ENCODE assay signal across 17 cellular contexts in genomic region chr2:7758065-7758759, GRCh38.
DNase-seq lines count a peak whose midpoint lies in the region; ATAC-seq, FAIRE-seq and TF ChIP-seq lines count a peak whose summit lies in the region.
"Had no signal": no experiment of that assay in that cellular context is flagged by ENCODE, and none has a peak within 500 bp of the region (broad histone marks: within the 10 kb centered on the region; RNA-seq: fewer than 3 reads in every experiment).

No MANE protein-coding gene starts in this region.

- FAIRE-seq in astrocyte (lab: Jason Lieb, UNC) = peak; percentile 32
- FAIRE-seq: colon had no signal

- no peaks in the 10 kb centered on the region for H3K36me3 Mint-ChIP-seq in astrocyte (ENCODE audit: low read depth, unreplicated experiment)
- H3K36me3 Mint-ChIP-seq: IgD-negative memory B cell had no signal

- H3K4me1 ChIP-seq in astrocyte (ENCODE audit: insufficient read depth, low read length) (no peaks in the 10 kb centered on the region), ovary (ENCODE audit: insufficient read depth) (no peaks in the 10 kb centered on the region)
- H3K4me1 ChIP-seq: Caco-2, testis had no signal

- no peak for TF ChIP-seq CTCF in GM12865 (IDR thresholded peaks at IDR 0.05; ENCODE audit: insufficient read depth, low read depth, low read length, missing control alignments)
- no peak for TF ChIP-seq CTCF in astrocyte (IDR thresholded peaks at IDR 0.05; ENCODE audit: insufficient read depth, low read depth, low read length)
- TF ChIP-seq CTCF in dorsolateral prefrontal cortex (IDR thresholded peaks at IDR 0.05 in 54 of 56, conservative IDR thresholded peaks at IDR 0.05 in 2 of 56; ENCODE audit: low read depth in 1 of 56, partially characterized antibody in 56 of 56) = no peak
- no peak for TF ChIP-seq CTCF in ovary (IDR thresholded peaks at IDR 0.05)

- H3K9ac ChIP-seq in astrocyte (ENCODE audit: low read length) = no peak overlapping the region

- H3K4me3 ChIP-seq in GM12865 (ENCODE audit: low read depth, low read length) (no peak overlapping the region), astrocyte (ENCODE audit: insufficient read depth, low read depth, low read length) (no peak overlapping the region), dorsolateral prefrontal cortex (no peak overlapping the region), ovary (no peak overlapping the region)
- H3K4me3 ChIP-seq: SK-N-MC, testis had no signal

- H3K36me3 ChIP-seq in astrocyte (ENCODE audit: insufficient read depth, low read length) (no peaks in the 10 kb centered on the region), ovary (no peaks in the 10 kb centered on the region)

- H3K27me3 ChIP-seq in astrocyte (ENCODE audit: insufficient read depth, low read length) = no peaks in the 10 kb centered on the region
- no peaks in the 10 kb centered on the region for H3K27me3 ChIP-seq in dorsolateral prefrontal cortex
- H3K27me3 ChIP-seq in ovary = no peaks in the 10 kb centered on the region
- H3K27me3 ChIP-seq: testis had no signal

- no peak overlapping the region for H3K4me2 ChIP-seq in astrocyte (ENCODE audit: low read length)

- H3K79me2 ChIP-seq in astrocyte (ENCODE audit: insufficient read depth, low read length) = no peaks in the 10 kb centered on the region

- DNase-seq in GM12865 (ENCODE audit: low read depth) = peak; percentile 71
- DNase-seq in astrocyte (ENCODE audit: low read depth) = peak; percentile 4
- DNase-seq in dorsolateral prefrontal cortex = no peak
- DNase-seq in HUDEP-2 (lab: John Stamatoyannopoulos, UW; ENCODE audit: unreplicated experiment in 76 of 76) = no peak
- no peak for DNase-seq in ovary
- DNase-seq: Caco-2, kidney glomerular epithelial cell, NCI-H1092 treated with DMSO at 0.1 percent for 48 hours, posterior cingulate gyrus, testis had no signal

- intact Hi-C loops in dorsolateral prefrontal cortex (cut with DNase I) (no loop called here), ovary (cut with DNase I) (no loop called here)

- 93 to 96% (median 94%) methylated on average over 3 of the region's 3 CpGs for WGBS in ovary, 3 donors

- no peak for TF ChIP-seq POLR2A in ovary (IDR thresholded peaks at IDR 0.05)

- H3K9me3 ChIP-seq in astrocyte (ENCODE audit: insufficient read depth, low read depth, low read length) = peaks cover 7% of the 10 kb centered on the region
- peaks cover 3 to 7% of the 10 kb centered on the region in 2 donors for H3K9me3 ChIP-seq in ovary
- H3K9me3 ChIP-seq: testis had no signal

- H3K27ac Mint-ChIP-seq in astrocyte (ENCODE audit: unreplicated experiment) = no peak overlapping the region
- H3K27ac Mint-ChIP-seq: IgD-negative memory B cell had no signal

- no peak overlapping the region for H3K27ac ChIP-seq in astrocyte (ENCODE audit: low read depth, low read length)
- H3K27ac ChIP-seq in dorsolateral prefrontal cortex = no peak overlapping the region
- H3K27ac ChIP-seq in ovary = no peak overlapping the region
- H3K27ac ChIP-seq: SK-N-MC, testis, VCaP had no signal

- H2AFZ ChIP-seq in astrocyte (ENCODE audit: low read depth, low read length) = no peak overlapping the region

- ATAC-seq in GM18907 (IDR thresholded peaks at IDR 0.05; ENCODE audit: unreplicated experiment) (peak; percentile 57), HG02938 (IDR thresholded peaks at IDR 0.05; ENCODE audit: unreplicated experiment) (peak; percentile 93), HG03135 (IDR thresholded peaks at IDR 0.05; ENCODE audit: unreplicated experiment) (no peak)

- peaks cover 4% of the 10 kb centered on the region for H3K4me1 Mint-ChIP-seq in astrocyte (ENCODE audit: low read depth, unreplicated experiment)

- H3K27me3 Mint-ChIP-seq in astrocyte (ENCODE audit: low read depth, unreplicated experiment) = no peaks in the 10 kb centered on the region

- no peaks in the 10 kb centered on the region for H4K20me1 ChIP-seq in astrocyte (ENCODE audit: insufficient read depth, low read length)

- peaks cover 17% of the 10 kb centered on the region for H3K9me3 Mint-ChIP-seq in astrocyte (ENCODE audit: unreplicated experiment)

- no peak for TF ChIP-seq EP300 in ovary (IDR thresholded peaks at IDR 0.05)

- no peak overlapping the region for H3K4me3 Mint-ChIP-seq in astrocyte (ENCODE audit: unreplicated experiment)
- H3K4me3 Mint-ChIP-seq: IgD-negative memory B cell had no signal

Comparison
In these comparisons a context has a peak if more than half of its experiments do, and no peak if none do; other contexts are left out.
1. DNase-seq: peak in GM12865 (single experiment) and astrocyte (single experiment); none in dorsolateral prefrontal cortex (0 of 10), HUDEP-2 (0 of 76) and ovary (0 of 5).